ENCODE assay signal across 30 cellular contexts in the genomic region with DNA sequence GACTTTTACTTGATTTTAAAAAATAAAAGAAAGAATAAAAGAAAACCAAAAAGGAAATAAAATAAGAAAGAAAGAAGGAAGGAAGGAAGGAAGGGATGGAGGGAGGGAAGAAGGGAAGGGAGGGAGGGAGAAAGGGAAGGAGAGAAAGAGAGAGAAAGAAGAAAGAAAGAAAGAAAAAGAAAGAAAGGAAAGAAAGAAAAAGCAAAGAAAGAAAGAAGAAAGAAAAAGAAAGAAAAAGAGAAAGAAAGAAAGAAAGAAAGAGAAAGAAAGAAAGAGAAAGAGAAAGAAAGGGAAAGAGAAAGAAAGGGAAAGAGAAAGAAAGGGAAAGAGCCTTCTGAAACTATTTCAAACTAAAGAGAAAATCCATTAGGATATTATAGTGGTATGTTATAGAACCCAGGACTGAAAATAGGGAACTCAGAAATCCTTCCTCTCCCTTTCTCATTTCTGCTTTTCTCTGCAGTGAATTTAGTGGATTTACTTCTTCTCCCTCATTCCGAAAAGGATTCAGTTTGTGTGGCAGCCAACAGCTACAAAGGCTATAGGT.
"Had no signal": no experiment of that assay in that cellular context is flagged by ENCODE, and none has a peak within 500 bp of the region (broad histone marks: within the 10 kb centered on the region; RNA-seq: fewer than 3 reads in every experiment).

No MANE protein-coding gene starts in this region.

- FAIRE-seq: urothelium cell line had no signal

- H3K4me1 ChIP-seq: neural progenitor cell, parathyroid adenoma, psoas muscle, spleen, stomach, thyroid gland, tibial nerve, upper lobe of left lung, vagina had no signal

- H3K36me3 ChIP-seq: neural progenitor cell, ovary, spleen, stomach, thoracic aorta, thyroid gland, tibial nerve, upper lobe of left lung, vagina had no signal

- H2AFZ ChIP-seq: neural progenitor cell, parathyroid adenoma had no signal

- H3K9me3 ChIP-seq: ovary, psoas muscle, spleen, thoracic aorta, thyroid gland, tibial nerve, upper lobe of left lung, vagina had no signal

- H3K27ac ChIP-seq: neural progenitor cell, ovary, parathyroid adenoma, psoas muscle, skin epidermis, spleen, stomach, thoracic aorta, thyroid gland, tibial nerve, upper lobe of left lung, vagina had no signal

- ATAC-seq: natural killer cell; psoas muscle; right cardiac atrium; sciatic nerve; stimulated activated memory B cell treated with anti-CD40 and anti-IgM and Interleukin-4, amounts not matched to agents 10 μg/mL and 1 μg/mL and 100 μg/mL, for 72 hours had no signal

- H3K9me3 Mint-ChIP-seq: nephron; neural progenitor cell; stimulated activated memory B cell treated with anti-CD40 and anti-IgM and Interleukin-4, amounts not matched to agents 10 μg/mL and 1 μg/mL and 100 μg/mL, for 72 hours had no signal

- H3K4me3 ChIP-seq: neural progenitor cell, ovary, psoas muscle, skin epidermis, smooth muscle cell, spleen, stomach, thoracic aorta, thyroid gland, tibial nerve, upper lobe of left lung, vagina had no signal

- H3K9ac ChIP-seq: neural progenitor cell, parathyroid adenoma had no signal

- H3K36me3 Mint-ChIP-seq: natural killer cell; neural progenitor cell; stimulated activated memory B cell treated with anti-CD40 and anti-IgM and Interleukin-4, amounts not matched to agents 10 μg/mL and 1 μg/mL and 100 μg/mL, for 72 hours had no signal

- H3K27ac Mint-ChIP-seq: natural killer cell; nephron; neural progenitor cell; progenitor cell of endocrine pancreas; stimulated activated memory B cell treated with anti-CD40 and anti-IgM and Interleukin-4, amounts not matched to agents 10 μg/mL and 1 μg/mL and 100 μg/mL, for 72 hours; stimulated activated naive CD8-positive, alpha-beta T cell treated with anti-CD3 and anti-CD28 coated beads, Interleukin-15, Interleukin-2, amounts not matched to agents 100 ng/mL and 50 ng/mL, for 24 hours had no signal

- DNase-seq: natural killer cell; occipital lobe; ovary; posterior cingulate gyrus; psoas muscle; right cardiac atrium; spleen; stimulated activated CD4-positive, alpha-beta T cell treated with anti-CD3 and anti-CD28 coated beads, Interleukin-12 subunit alpha, Interleukin-12 subunit beta, amount 100 ng/mL, for 4 hours; stimulated activated CD4-positive, alpha-beta T cell treated with anti-CD3 and anti-CD28 coated beads, Interleukin-1b, Interleukin-23, amount 100 ng/mL, for 48 hours; stimulated activated CD4-positive, alpha-beta T cell treated with anti-CD3 and anti-CD28 coated beads, Interleukin-4, amount 100 ng/mL, for 1 hour; stimulated activated CD4-positive, alpha-beta T cell treated with anti-CD3 and anti-CD28 coated beads, Interleukin-4, amount 100 ng/mL, for 4 hours; stimulated activated CD8-positive, alpha-beta memory T cell treated with anti-CD3 and anti-CD28 coated beads, Interleukin-4, amount 100 ng/mL, for 48 hours; stimulated activated naive CD4-positive, alpha-beta T cell; stomach; thyroid gland; trophoblast cell; upper lobe of left lung had no signal

- H3K27me3 Mint-ChIP-seq: progenitor cell of endocrine pancreas; stimulated activated memory B cell treated with anti-CD40 and anti-IgM and Interleukin-4, amounts not matched to agents 10 μg/mL and 1 μg/mL and 100 μg/mL, for 72 hours; stimulated activated naive CD8-positive, alpha-beta T cell treated with anti-CD3 and anti-CD28 coated beads, Interleukin-15, Interleukin-2, amounts not matched to agents 100 ng/mL and 50 ng/mL, for 24 hours had no signal

- H3K4me2 ChIP-seq: neural progenitor cell, smooth muscle cell had no signal

- H3K79me2 ChIP-seq: parathyroid adenoma had no signal

- H3K4me1 Mint-ChIP-seq: natural killer cell; nephron; neural progenitor cell; stimulated activated memory B cell treated with anti-CD40 and anti-IgM and Interleukin-4, amounts not matched to agents 10 μg/mL and 1 μg/mL and 100 μg/mL, for 72 hours had no signal

- H3K4me3 Mint-ChIP-seq: natural killer cell; nephron; neural progenitor cell; stimulated activated memory B cell treated with anti-CD40 and anti-IgM and Interleukin-4, amounts not matched to agents 10 μg/mL and 1 μg/mL and 100 μg/mL, for 72 hours; stimulated activated naive CD8-positive, alpha-beta T cell treated with anti-CD3 and anti-CD28 coated beads, Interleukin-15, Interleukin-2, amounts not matched to agents 100 ng/mL and 50 ng/mL, for 24 hours had no signal

- H3K27me3 ChIP-seq: neural progenitor cell, ovary, spleen, stomach, thyroid gland, tibial nerve, upper lobe of left lung, vagina had no signal
